ENCODE assay signal across 1 cellular context in genomic region chr9:127611796-127612790, GRCh38.
A peak's percentile ranks its signal among the peaks of the same experiment; 100 is the strongest.
TF ChIP-seq lines count a peak whose summit lies in the region.

Gene STXBP1 (plus strand): TSS chr9:127612277. CDS start chr9:127612404, 127 bp downstream.

TF ChIP-seq in HepG2, 621 proteins besides CTCF, POLR2A, EP300 and RAD21 (continued from another document and continues in another):
- peak; percentile 69; the same call in 1 of the 2 replicates for TF ChIP-seq ARNT2 (CRISPR knock-in tag; IDR thresholded peaks at IDR 0.05; ENCODE audit: low read depth)
- TF ChIP-seq, protein P1, sequence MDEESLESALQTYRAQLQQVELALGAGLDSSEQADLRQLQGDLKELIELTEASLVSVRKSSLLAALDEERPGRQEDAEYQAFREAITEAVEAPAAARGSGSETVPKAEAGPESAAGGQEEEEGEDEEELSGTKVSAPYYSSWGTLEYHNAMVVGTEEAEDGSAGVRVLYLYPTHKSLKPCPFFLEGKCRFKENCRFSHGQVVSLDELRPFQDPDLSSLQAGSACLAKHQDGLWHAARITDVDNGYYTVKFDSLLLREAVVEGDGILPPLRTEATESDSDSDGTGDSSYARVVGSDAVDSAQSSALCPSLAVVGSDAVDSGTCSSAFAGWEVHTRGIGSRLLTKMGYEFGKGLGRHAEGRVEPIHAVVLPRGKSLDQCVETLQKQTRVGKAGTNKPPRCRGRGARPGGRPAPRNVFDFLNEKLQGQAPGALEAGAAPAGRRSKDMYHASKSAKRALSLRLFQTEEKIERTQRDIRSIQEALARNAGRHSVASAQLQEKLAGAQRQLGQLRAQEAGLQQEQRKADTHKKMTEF (CRISPR knock-in tag; IDR thresholded peaks at IDR 0.05): peak; percentile 55; the same call in 1 of the 2 replicates
- no peak for TF ChIP-seq ARHGAP35 (CRISPR knock-in tag; IDR thresholded peaks at IDR 0.05; ENCODE audit: borderline replicate concordance)
- TF ChIP-seq ZNF75D (CRISPR knock-in tag; IDR thresholded peaks at IDR 0.05; ENCODE audit: borderline replicate concordance): no peak
- no peak for TF ChIP-seq ZNF292 (CRISPR knock-in tag; IDR thresholded peaks at IDR 0.05; ENCODE audit: borderline replicate concordance, low read depth)
- 0 out of 2 replicates have a peak, but pooled peaks have one; percentile 80 for TF ChIP-seq FLYWCH1 (CRISPR knock-in tag; IDR thresholded peaks at IDR 0.05)
- 0 out of 2 replicates have a peak, but pooled peaks have one; percentile 21 for TF ChIP-seq MXD1 (CRISPR knock-in tag; IDR thresholded peaks at IDR 0.05)
- 0 out of 2 replicates have a peak, but pooled peaks have one; percentile 38 for TF ChIP-seq ZNF441 (CRISPR knock-in tag; IDR thresholded peaks at IDR 0.05; ENCODE audit: borderline replicate concordance)
- TF ChIP-seq ZMAT3 (CRISPR knock-in tag; conservative IDR thresholded peaks at IDR 0.05): peak; percentile 54; the same call in 1 of the 2 replicates
- TF ChIP-seq HOMEZ (CRISPR knock-in tag; IDR thresholded peaks at IDR 0.05; ENCODE audit: low read depth): no peak
- no peak for TF ChIP-seq ZNF891 (CRISPR knock-in tag; IDR thresholded peaks at IDR 0.05)
- TF ChIP-seq, protein P2, sequence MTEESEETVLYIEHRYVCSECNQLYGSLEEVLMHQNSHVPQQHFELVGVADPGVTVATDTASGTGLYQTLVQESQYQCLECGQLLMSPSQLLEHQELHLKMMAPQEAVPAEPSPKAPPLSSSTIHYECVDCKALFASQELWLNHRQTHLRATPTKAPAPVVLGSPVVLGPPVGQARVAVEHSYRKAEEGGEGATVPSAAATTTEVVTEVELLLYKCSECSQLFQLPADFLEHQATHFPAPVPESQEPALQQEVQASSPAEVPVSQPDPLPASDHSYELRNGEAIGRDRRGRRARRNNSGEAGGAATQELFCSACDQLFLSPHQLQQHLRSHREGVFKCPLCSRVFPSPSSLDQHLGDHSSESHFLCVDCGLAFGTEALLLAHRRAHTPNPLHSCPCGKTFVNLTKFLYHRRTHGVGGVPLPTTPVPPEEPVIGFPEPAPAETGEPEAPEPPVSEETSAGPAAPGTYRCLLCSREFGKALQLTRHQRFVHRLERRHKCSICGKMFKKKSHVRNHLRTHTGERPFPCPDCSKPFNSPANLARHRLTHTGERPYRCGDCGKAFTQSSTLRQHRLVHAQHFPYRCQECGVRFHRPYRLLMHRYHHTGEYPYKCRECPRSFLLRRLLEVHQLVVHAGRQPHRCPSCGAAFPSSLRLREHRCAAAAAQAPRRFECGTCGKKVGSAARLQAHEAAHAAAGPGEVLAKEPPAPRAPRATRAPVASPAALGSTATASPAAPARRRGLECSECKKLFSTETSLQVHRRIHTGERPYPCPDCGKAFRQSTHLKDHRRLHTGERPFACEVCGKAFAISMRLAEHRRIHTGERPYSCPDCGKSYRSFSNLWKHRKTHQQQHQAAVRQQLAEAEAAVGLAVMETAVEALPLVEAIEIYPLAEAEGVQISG (CRISPR knock-in tag; IDR thresholded peaks at IDR 0.05): peak; percentile 56
- peak; percentile 88 for TF ChIP-seq HNRNPK (IDR thresholded peaks at IDR 0.05; ENCODE audit: low read depth, low read length, poor library complexity, severe bottlenecking)
- TF ChIP-seq SMC3 (IDR thresholded peaks at IDR 0.05; ENCODE audit: low read length): no peak
- TF ChIP-seq, protein P3, sequence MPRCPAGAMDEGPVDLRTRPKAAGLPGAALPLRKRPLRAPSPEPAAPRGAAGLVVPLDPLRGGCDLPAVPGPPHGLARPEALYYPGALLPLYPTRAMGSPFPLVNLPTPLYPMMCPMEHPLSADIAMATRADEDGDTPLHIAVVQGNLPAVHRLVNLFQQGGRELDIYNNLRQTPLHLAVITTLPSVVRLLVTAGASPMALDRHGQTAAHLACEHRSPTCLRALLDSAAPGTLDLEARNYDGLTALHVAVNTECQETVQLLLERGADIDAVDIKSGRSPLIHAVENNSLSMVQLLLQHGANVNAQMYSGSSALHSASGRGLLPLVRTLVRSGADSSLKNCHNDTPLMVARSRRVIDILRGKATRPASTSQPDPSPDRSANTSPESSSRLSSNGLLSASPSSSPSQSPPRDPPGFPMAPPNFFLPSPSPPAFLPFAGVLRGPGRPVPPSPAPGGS (CRISPR knock-in tag; IDR thresholded peaks at IDR 0.05): peak; percentile 69; the same call in 1 of the 2 replicates
- TF ChIP-seq ZNF343 (CRISPR knock-in tag; IDR thresholded peaks at IDR 0.05): no peak
- TF ChIP-seq, protein P4, sequence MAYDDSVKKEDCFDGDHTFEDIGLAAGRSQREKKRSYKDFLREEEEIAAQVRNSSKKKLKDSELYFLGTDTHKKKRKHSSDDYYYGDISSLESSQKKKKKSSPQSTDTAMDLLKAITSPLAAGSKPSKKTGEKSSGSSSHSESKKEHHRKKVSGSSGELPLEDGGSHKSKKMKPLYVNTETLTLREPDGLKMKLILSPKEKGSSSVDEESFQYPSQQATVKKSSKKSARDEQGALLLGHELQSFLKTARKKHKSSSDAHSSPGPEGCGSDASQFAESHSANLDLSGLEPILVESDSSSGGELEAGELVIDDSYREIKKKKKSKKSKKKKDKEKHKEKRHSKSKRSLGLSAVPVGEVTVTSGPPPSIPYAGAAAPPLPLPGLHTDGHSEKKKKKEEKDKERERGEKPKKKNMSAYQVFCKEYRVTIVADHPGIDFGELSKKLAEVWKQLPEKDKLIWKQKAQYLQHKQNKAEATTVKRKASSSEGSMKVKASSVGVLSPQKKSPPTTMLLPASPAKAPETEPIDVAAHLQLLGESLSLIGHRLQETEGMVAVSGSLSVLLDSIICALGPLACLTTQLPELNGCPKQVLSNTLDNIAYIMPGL (CRISPR knock-in tag; IDR thresholded peaks at IDR 0.05; ENCODE audit: borderline replicate concordance in 1 of 2, low read depth in 1 of 2): 0 out of 4 replicates have a peak, but pooled peaks of 1 of the 2 experiments have one; percentile 48
- TF ChIP-seq ZNF34 (CRISPR knock-in tag; IDR thresholded peaks at IDR 0.05; ENCODE audit: borderline replicate concordance): no peak
- no peak for TF ChIP-seq KLF11 (CRISPR knock-in tag; IDR thresholded peaks at IDR 0.05)
- TF ChIP-seq THYN1 (CRISPR knock-in tag; IDR thresholded peaks at IDR 0.05; ENCODE audit: borderline replicate concordance, low read depth): no peak
- peak; percentile 60 for TF ChIP-seq HNRNPLL (IDR thresholded peaks at IDR 0.05; ENCODE audit: low read depth, low read length, poor library complexity, severe bottlenecking)
- 0 out of 4 replicates have a peak, but pooled peaks of 1 of the 2 experiments have one; percentile 25 for TF ChIP-seq KLF16 (CRISPR knock-in tag; IDR thresholded peaks at IDR 0.05)
- 0 out of 2 replicates have a peak, but pooled peaks have one; percentile 34 for TF ChIP-seq ZNF501 (CRISPR knock-in tag; IDR thresholded peaks at IDR 0.05)
- TF ChIP-seq KDM2A (CRISPR knock-in tag; IDR thresholded peaks at IDR 0.05; ENCODE audit: borderline replicate concordance, low read depth): peak; percentile 34; the same call in 1 of the 2 replicates
- no peak for TF ChIP-seq ZNF746 (CRISPR knock-in tag; IDR thresholded peaks at IDR 0.05)
- TF ChIP-seq, protein P5, sequence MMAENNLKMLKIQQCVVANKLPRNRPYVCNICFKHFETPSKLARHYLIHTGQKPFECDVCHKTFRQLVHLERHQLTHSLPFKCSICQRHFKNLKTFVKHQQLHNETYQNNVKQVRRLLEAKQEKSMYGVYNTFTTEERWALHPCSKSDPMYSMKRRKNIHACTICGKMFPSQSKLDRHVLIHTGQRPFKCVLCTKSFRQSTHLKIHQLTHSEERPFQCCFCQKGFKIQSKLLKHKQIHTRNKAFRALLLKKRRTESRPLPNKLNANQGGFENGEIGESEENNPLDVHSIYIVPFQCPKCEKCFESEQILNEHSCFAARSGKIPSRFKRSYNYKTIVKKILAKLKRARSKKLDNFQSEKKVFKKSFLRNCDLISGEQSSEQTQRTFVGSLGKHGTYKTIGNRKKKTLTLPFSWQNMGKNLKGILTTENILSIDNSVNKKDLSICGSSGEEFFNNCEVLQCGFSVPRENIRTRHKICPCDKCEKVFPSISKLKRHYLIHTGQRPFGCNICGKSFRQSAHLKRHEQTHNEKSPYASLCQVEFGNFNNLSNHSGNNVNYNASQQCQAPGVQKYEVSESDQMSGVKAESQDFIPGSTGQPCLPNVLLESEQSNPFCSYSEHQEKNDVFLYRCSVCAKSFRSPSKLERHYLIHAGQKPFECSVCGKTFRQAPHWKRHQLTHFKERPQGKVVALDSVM (CRISPR knock-in tag; IDR thresholded peaks at IDR 0.05): no peak
- 0 out of 2 replicates have a peak, but pooled peaks have one; percentile 25 for TF ChIP-seq BHLHE40 (IDR thresholded peaks at IDR 0.05; ENCODE audit: low read length)
- TF ChIP-seq, protein P6, sequence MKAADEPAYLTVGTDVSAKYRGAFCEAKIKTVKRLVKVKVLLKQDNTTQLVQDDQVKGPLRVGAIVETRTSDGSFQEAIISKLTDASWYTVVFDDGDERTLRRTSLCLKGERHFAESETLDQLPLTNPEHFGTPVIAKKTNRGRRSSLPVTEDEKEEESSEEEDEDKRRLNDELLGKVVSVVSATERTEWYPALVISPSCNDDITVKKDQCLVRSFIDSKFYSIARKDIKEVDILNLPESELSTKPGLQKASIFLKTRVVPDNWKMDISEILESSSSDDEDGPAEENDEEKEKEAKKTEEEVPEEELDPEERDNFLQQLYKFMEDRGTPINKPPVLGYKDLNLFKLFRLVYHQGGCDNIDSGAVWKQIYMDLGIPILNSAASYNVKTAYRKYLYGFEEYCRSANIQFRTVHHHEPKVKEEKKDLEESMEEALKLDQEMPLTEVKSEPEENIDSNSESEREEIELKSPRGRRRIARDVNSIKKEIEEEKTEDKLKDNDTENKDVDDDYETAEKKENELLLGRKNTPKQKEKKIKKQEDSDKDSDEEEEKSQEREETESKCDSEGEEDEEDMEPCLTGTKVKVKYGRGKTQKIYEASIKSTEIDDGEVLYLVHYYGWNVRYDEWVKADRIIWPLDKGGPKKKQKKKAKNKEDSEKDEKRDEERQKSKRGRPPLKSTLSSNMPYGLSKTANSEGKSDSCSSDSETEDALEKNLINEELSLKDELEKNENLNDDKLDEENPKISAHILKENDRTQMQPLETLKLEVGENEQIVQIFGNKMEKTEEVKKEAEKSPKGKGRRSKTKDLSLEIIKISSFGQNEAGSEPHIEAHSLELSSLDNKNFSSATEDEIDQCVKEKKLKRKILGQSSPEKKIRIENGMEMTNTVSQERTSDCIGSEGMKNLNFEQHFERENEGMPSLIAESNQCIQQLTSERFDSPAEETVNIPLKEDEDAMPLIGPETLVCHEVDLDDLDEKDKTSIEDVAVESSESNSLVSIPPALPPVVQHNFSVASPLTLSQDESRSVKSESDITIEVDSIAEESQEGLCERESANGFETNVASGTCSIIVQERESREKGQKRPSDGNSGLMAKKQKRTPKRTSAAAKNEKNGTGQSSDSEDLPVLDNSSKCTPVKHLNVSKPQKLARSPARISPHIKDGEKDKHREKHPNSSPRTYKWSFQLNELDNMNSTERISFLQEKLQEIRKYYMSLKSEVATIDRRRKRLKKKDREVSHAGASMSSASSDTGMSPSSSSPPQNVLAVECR (CRISPR knock-in tag; IDR thresholded peaks at IDR 0.05; ENCODE audit: borderline replicate concordance): peak; percentile 68; the same call in 1 of the 2 replicates
- no peak for TF ChIP-seq HOXD1 (CRISPR knock-in tag; IDR thresholded peaks at IDR 0.05)
- TF ChIP-seq ZFX (CRISPR knock-in tag; IDR thresholded peaks at IDR 0.05; ENCODE audit: low read depth): peak; percentile 69
- TF ChIP-seq GMEB1 (CRISPR knock-in tag; IDR thresholded peaks at IDR 0.05; ENCODE audit: borderline replicate concordance): 0 out of 2 replicates have a peak, but pooled peaks have one; percentile 11
- no peak for TF ChIP-seq ARNTL (CRISPR knock-in tag; IDR thresholded peaks at IDR 0.05)
- peak; percentile 72; the same call in 1 of the 2 replicates for TF ChIP-seq ZNF263 (CRISPR knock-in tag; IDR thresholded peaks at IDR 0.05)
- no peak for TF ChIP-seq MAFG (CRISPR knock-in tag; IDR thresholded peaks at IDR 0.05)
- TF ChIP-seq, protein P7, sequence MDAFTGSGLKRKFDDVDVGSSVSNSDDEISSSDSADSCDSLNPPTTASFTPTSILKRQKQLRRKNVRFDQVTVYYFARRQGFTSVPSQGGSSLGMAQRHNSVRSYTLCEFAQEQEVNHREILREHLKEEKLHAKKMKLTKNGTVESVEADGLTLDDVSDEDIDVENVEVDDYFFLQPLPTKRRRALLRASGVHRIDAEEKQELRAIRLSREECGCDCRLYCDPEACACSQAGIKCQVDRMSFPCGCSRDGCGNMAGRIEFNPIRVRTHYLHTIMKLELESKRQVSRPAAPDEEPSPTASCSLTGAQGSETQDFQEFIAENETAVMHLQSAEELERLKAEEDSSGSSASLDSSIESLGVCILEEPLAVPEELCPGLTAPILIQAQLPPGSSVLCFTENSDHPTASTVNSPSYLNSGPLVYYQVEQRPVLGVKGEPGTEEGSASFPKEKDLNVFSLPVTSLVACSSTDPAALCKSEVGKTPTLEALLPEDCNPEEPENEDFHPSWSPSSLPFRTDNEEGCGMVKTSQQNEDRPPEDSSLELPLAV (CRISPR knock-in tag; conservative IDR thresholded peaks at IDR 0.05; ENCODE audit: low read depth): no peak
- TF ChIP-seq ZNF136 (CRISPR knock-in tag; IDR thresholded peaks at IDR 0.05; ENCODE audit: low read depth): no peak
- TF ChIP-seq JUN (CRISPR knock-in tag; IDR thresholded peaks at IDR 0.05): no peak
